ENCODE assay signal across 25 cellular contexts in the genomic region with DNA sequence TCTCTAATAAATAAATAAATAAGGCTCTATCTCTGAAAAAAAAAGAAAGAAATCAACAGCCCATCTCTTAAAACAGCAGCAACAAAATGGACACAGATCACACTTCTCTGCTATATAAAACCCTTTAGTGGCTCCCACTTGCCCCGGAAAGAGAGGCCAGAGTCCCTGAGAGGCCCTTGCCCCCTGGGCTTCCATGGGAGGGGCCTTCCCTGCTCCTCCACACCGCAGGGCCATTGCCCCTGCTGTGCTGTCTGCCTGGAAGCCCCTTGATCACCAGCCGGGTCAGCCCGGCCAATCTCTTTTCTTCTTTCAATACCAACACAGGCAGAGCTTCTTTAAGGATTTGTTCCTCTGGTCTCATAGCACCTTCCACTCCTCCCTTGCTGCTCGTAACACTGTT.
"Had no signal": no experiment of that assay in that cellular context is flagged by ENCODE, and none has a peak within 500 bp of the region (broad histone marks: within the 10 kb centered on the region; RNA-seq: fewer than 3 reads in every experiment).

No MANE protein-coding gene starts in this region.

- DNase-seq: activated B cell treated with CpG ODN at 0.5 μM for 24 hours; activated CD4-positive, alpha-beta memory T cell treated with anti-CD3 and anti-CD28 coated beads for 36 hours; activated CD4-positive, alpha-beta T cell treated with anti-CD3 and anti-CD28 coated beads for 4 hours; activated CD4-positive, alpha-beta T cell treated with anti-CD3 and anti-CD28 coated beads, Interleukin-2, amount 10 ng/mL, durations not matched to agents 24 days and 14 days; activated CD4-positive, alpha-beta T cell treated with anti-CD3 and anti-CD28 coated beads, Interleukin-2, amount 50 U/mL, for 1 hour; activated CD4-positive, alpha-beta T cell treated with anti-CD3 and anti-CD28 coated beads, Interleukin-2, amount 50 U/mL, for 4 hours; activated CD4-positive, CD25-positive, alpha-beta regulatory T cell treated with anti-CD3 and anti-CD28 coated beads, Interleukin-2, amount 50 U/mL, for 72 hours; activated CD8-positive, alpha-beta memory T cell treated with anti-CD3 and anti-CD28 coated beads, Interleukin-2, amount 50 U/mL, for 4 hours; activated CD8-positive, alpha-beta T cell treated with anti-CD3 and anti-CD28 coated beads for 36 hours; activated effector memory CD4-positive, alpha-beta T cell treated with Interleukin-2 at 50 U/mL for 16 hours; activated gamma-delta T cell; activated naive CD4-positive, alpha-beta T cell treated with anti-CD3 and anti-CD28 coated beads, Interleukin-2, amount 10 ng/mL, durations not matched to agents 7 days and 5 days; activated naive CD4-positive, alpha-beta T cell treated with Interleukin-2 at 50 U/mL for 16 hours; activated naive CD8-positive, alpha-beta T cell treated with anti-CD3 and anti-CD28 coated beads, Interleukin-2, amount 10 ng/mL, durations not matched to agents 7 days and 5 days; activated naive CD8-positive, alpha-beta T cell treated with anti-CD3 and anti-CD28 coated beads, Interleukin-2, amount 50 U/mL, for 24 hours; activated T-cell treated with anti-CD3 and anti-CD28 coated beads, Interleukin-2, amount 50 U/mL, for 24 hours; activated T-cell treated with anti-CD3 and anti-CD28 coated beads, Interleukin-2, amount 50 U/mL, for 48 hours; amygdala; anterior cingulate cortex; caudate nucleus; cerebellar nuclear complex; T-helper 2 cell; T-helper 9 cell had no signal

- H3K9me3 ChIP-seq: ascending aorta had no signal

- H3K4me3 ChIP-seq: ascending aorta, cardiac muscle cell had no signal

- H3K27me3 ChIP-seq: ascending aorta, cardiac muscle cell had no signal

- H3K27ac ChIP-seq: ascending aorta, cardiac muscle cell had no signal

- H3K4me1 ChIP-seq: ascending aorta had no signal

- H3K36me3 ChIP-seq: ascending aorta, cardiac muscle cell had no signal
